In genomic region chr15:70521576-70522322, GRCh38 we compare ENCODE assay signal across 18 cellular contexts.
DNase-seq lines count a peak whose midpoint lies in the region; ATAC-seq and TF ChIP-seq lines count a peak whose summit lies in the region.
"Had no signal": no experiment of that assay in that cellular context is flagged by ENCODE, and none has a peak within 500 bp of the region (broad histone marks: within the 10 kb centered on the region; RNA-seq: fewer than 3 reads in every experiment).

No MANE protein-coding gene starts in this region.

- H3K9me3 Mint-ChIP-seq in endodermal cell: no peaks in the 10 kb centered on the region
- H3K9me3 Mint-ChIP-seq: H9 had no signal

- H3K9ac ChIP-seq in endodermal cell (ENCODE audit: extremely low read depth, low read length, poor library complexity, severe bottlenecking): no peak overlapping the region

- peak; percentile 42 for DNase-seq in Right ventricle myocardium inferior (ENCODE audit: missing footprints)
- DNase-seq in right cardiac atrium: no peak
- DNase-seq in RWPE2 (ENCODE audit: low spot score): peak; percentile 69
- DNase-seq in endodermal cell: peak; percentile 42
- peak; percentile 19 for DNase-seq in stomach
- no peak for DNase-seq in globus pallidus (ENCODE audit: low spot score)
- no peak for DNase-seq in DMS53 treated with DMSO at 0.1 percent for 48 hours (lab: John Stamatoyannopoulos, UW; ENCODE audit: unreplicated experiment)
- DNase-seq: DMS 273 treated with DMSO at 0.1 percent for 48 hours, IMR-90, NCI-H1048, NCI-H146, NCI-H2081, NCI-H2171 treated with DMSO at 0.1 percent for 48 hours, NCI-H446 had no signal

- H3K27me3 Mint-ChIP-seq in endodermal cell (ENCODE audit: insufficient read depth): no peaks in the 10 kb centered on the region

- H3K27ac ChIP-seq in right cardiac atrium (ENCODE audit: low read length) (no peak overlapping the region), RWPE2 (ENCODE audit: poor library complexity, severe bottlenecking) (no peak overlapping the region), endodermal cell (ENCODE audit: low read depth, low read length) (no peak overlapping the region), stomach (no peak overlapping the region)
- H3K27ac ChIP-seq: HL-60 had no signal

- H3K4me1 ChIP-seq in right cardiac atrium (ENCODE audit: control insufficient read depth, insufficient read depth, low read length) (no peaks in the 10 kb centered on the region), RWPE2 (ENCODE audit: insufficient read depth, poor library complexity, severe bottlenecking) (peaks cover 17% of the 10 kb centered on the region), endodermal cell (ENCODE audit: control insufficient read depth, insufficient read depth, low read length) (peaks cover 5% of the 10 kb centered on the region), stomach (peaks cover 0 to 11% (median 5%) of the 10 kb centered on the region in 4 donors)

- H3K4me3 Mint-ChIP-seq in endodermal cell: no peak overlapping the region
- H3K4me3 Mint-ChIP-seq: H9 had no signal

- TF ChIP-seq EP300 in stomach (IDR thresholded peaks at IDR 0.05): no peak

- H3K4me1 Mint-ChIP-seq in endodermal cell: peaks cover 21% of the 10 kb centered on the region

- H3K27ac Mint-ChIP-seq in endodermal cell: no peak overlapping the region

- intact Hi-C loops in Right ventricle myocardium inferior (cut with DNase I) (no loop called here), right cardiac atrium (cut with DNase I) (no loop called here), stomach (cut with DNase I; ENCODE audit: low total_unique reads) (no loop called here)

- TF ChIP-seq CTCF in RWPE2 (IDR thresholded peaks at IDR 0.05; ENCODE audit: poor library complexity, severe bottlenecking) (no peak), endodermal cell (conservative IDR thresholded peaks at IDR 0.05) (no peak), stomach (IDR thresholded peaks at IDR 0.05) (no peak)

- no peaks in the 10 kb centered on the region for H3K27me3 ChIP-seq in right cardiac atrium (ENCODE audit: control insufficient read depth, insufficient read depth)
- no peaks in the 10 kb centered on the region for H3K27me3 ChIP-seq in RWPE2 (ENCODE audit: insufficient read depth, poor library complexity, severe bottlenecking)
- no peaks in the 10 kb centered on the region for H3K27me3 ChIP-seq in endodermal cell (ENCODE audit: control insufficient read depth, insufficient read depth, low read length, poor library complexity, severe bottlenecking)
- peaks cover 0 to 6% (median 0%) of the 10 kb centered on the region in 3 donors for H3K27me3 ChIP-seq in stomach

- H3K9me3 ChIP-seq in right cardiac atrium (ENCODE audit: control insufficient read depth, low read length) (no peaks in the 10 kb centered on the region), RWPE2 (ENCODE audit: severe bottlenecking) (no peaks in the 10 kb centered on the region), endodermal cell (ENCODE audit: control insufficient read depth, low read length) (no peaks in the 10 kb centered on the region), stomach (no peaks in the 10 kb centered on the region)

- TF ChIP-seq POLR2A in stomach (IDR thresholded peaks at IDR 0.05): no peak

- no peak overlapping the region for H3K4me3 ChIP-seq in right cardiac atrium (ENCODE audit: low read length)
- no peak overlapping the region for H3K4me3 ChIP-seq in RWPE2 (ENCODE audit: severe bottlenecking)
- H3K4me3 ChIP-seq in endodermal cell (ENCODE audit: low read length): no peak overlapping the region
- H3K4me3 ChIP-seq in stomach: no peak overlapping the region

- 90% methylated on average over 11 of the region's 11 CpGs for WGBS in right cardiac atrium
- 92 to 93% methylated on average over 10 to 11 of the region's 11 CpGs for WGBS in endodermal cell (ENCODE audit: insufficient coverage in 1 of 2, insufficient read length in 1 of 2), 2 experiments
- WGBS in stomach, 5 donors: 89 to 94% (median 93%) methylated on average over 11 of the region's 11 CpGs

- no peaks in the 10 kb centered on the region for H3K36me3 Mint-ChIP-seq in endodermal cell (ENCODE audit: low read depth)

- ATAC-seq in Right ventricle myocardium inferior (no peak), right cardiac atrium (no peak), RWPE2 (ENCODE audit: low read depth) (no peak), HG03469 (IDR thresholded peaks at IDR 0.05; ENCODE audit: unreplicated experiment) (no peak)
- ATAC-seq: Panc1 had no signal

- no peaks in the 10 kb centered on the region for H3K36me3 ChIP-seq in RWPE2 (ENCODE audit: low read depth)
- no peaks in the 10 kb centered on the region for H3K36me3 ChIP-seq in endodermal cell (ENCODE audit: control insufficient read depth, insufficient read depth, low read length)
- H3K36me3 ChIP-seq in stomach: no peaks in the 10 kb centered on the region

Comparison
In these comparisons a context has a peak if more than half of its experiments do, and no peak if none do; other contexts are left out.
1. DNase-seq: peak in Right ventricle myocardium inferior (single experiment), RWPE2 (single experiment), endodermal cell (single experiment) and stomach (single experiment); none in right cardiac atrium (0 of 3), globus pallidus (single experiment) and DMS53 treated with DMSO at 0.1 percent for 48 hours (single experiment).